In the genomic region with DNA sequence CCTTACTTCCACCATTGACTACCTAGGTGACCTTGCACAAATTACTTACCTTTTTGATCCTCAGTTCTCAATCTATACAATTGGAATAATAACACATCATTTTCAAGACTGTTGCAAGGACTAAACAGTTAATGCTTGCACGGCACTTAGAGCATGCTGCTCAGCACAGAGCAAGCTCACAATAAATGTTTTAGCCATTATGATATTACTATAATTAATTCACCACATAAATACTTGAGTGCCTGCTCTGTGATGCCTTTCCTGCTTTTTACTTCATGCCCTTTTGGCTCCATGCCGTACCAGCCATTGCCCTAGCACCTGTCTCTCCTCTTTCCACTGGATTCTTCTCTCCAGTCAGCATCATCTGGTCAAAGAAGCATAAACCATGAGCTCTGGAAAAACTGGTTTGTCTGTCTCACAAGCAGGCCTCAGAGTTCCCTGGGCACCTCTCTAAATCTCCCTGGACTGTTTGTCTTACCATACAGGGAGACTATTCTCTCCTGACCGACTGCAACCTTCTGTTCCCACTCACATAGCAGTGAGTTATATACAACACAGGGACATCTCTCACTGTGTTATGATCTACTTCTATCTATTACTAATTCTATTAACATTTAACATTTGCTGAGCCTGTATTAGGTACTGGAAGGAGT, we compare ENCODE assay signal across 16 cellular contexts.
DNase-seq lines count a peak whose midpoint lies in the region; ATAC-seq and TF ChIP-seq lines count a peak whose summit lies in the region.
"Had no signal": no experiment of that assay in that cellular context is flagged by ENCODE, and none has a peak within 500 bp of the region (broad histone marks: within the 10 kb centered on the region; RNA-seq: fewer than 3 reads in every experiment).

No MANE protein-coding gene starts in this region.

- peak; percentile 26 for ATAC-seq in Right ventricle myocardium inferior
- ATAC-seq in left cardiac atrium = no peak

- 41 to 62% methylated on average over 3 of the region's 3 CpGs for WGBS in thyroid gland, 2 donors

- H3K27ac ChIP-seq in thyroid gland = no peak overlapping the region

- no peaks in the 10 kb centered on the region for H3K9me3 ChIP-seq in thyroid gland
- H3K9me3 ChIP-seq: Caco-2, HAP-1, MG63 had no signal

- H3K4me3 ChIP-seq in epithelial cell of esophagus (ENCODE audit: low read length) = no peak overlapping the region
- no peak overlapping the region for H3K4me3 ChIP-seq in thyroid gland (replicated peaks in 1 of 3)
- H3K4me3 ChIP-seq: HAP-1, MG63 had no signal

- TF ChIP-seq CTCF in epithelial cell of esophagus (IDR thresholded peaks at IDR 0.05; ENCODE audit: insufficient read depth, low read depth, low read length, missing control alignments) (no peak), thyroid gland (IDR thresholded peaks at IDR 0.05) (no peak)

- H3K4me1 ChIP-seq in thyroid gland = no peaks in the 10 kb centered on the region
- H3K4me1 ChIP-seq: HAP-1 had no signal

- no peak for TF ChIP-seq POLR2A in thyroid gland (IDR thresholded peaks at IDR 0.05)

- intact Hi-C loops in Right ventricle myocardium inferior (cut with DNase I) (loop anchor here (10.0 kb wide), 1 partner anchor 211 kb away; no protein-coding TSS in a partner anchor), left cardiac atrium (cut with DNase I) (no loop called here), thyroid gland (cut with DNase I) (no loop called here)

- H3K27me3 ChIP-seq in thyroid gland = no peaks in the 10 kb centered on the region
- H3K27me3 ChIP-seq: MG63 had no signal

- no peak for DNase-seq in Right ventricle myocardium inferior (ENCODE audit: missing footprints)
- DNase-seq in left cardiac atrium = no peak
- peak; percentile 80 for DNase-seq in NCI-H1105 (lab: John Stamatoyannopoulos, UW)
- peak; percentile 40 for DNase-seq in epithelial cell of esophagus (ENCODE audit: low read depth)
- DNase-seq in thyroid gland = peak; percentile 17 to 30
- DNase-seq in COLO668 (lab: John Stamatoyannopoulos, UW; ENCODE audit: unreplicated experiment) = no peak
- no peak for DNase-seq in activated T-cell treated with anti-CD3 and anti-CD28 coated beads, Interleukin-2, amount 50 U/mL, for 1 hour
- DNase-seq: Caco-2, MG63, NCI-H1092, NCI-H1930, NCI-H2171, NCI-H446, RPMI8226, SW 1271 had no signal

- H3K36me3 ChIP-seq in thyroid gland = no peaks in the 10 kb centered on the region
- H3K36me3 ChIP-seq: HAP-1, MG63 had no signal

Comparison
In these comparisons a context has a peak if more than half of its experiments do, and no peak if none do; other contexts are left out.
1. DNase-seq: peak in NCI-H1105 (single experiment), epithelial cell of esophagus (single experiment) and thyroid gland (2 of 2); none in Right ventricle myocardium inferior (single experiment), left cardiac atrium (single experiment), COLO668 (single experiment) and activated T-cell treated with anti-CD3 and anti-CD28 coated beads, Interleukin-2, amount 50 U/mL, for 1 hour (single experiment).